9 cellular contexts compared by ENCODE assay signal in genomic region chr22:26674211-26675190, GRCh38. TPM values are rescaled to one million over a fixed set of nuclear protein-coding genes. Genes with fewer than 3 reads are reported as not detected.
A peak's percentile ranks its signal among the peaks of the same experiment; 100 is the strongest.
DNase-seq lines count a peak whose midpoint lies in the region; ATAC-seq and TF ChIP-seq lines count a peak whose summit lies in the region.
"Had no signal": no experiment of that assay in that cellular context is flagged by ENCODE, and none has a peak within 500 bp of the region (broad histone marks: within the 10 kb centered on the region; RNA-seq: fewer than 3 reads in every experiment).

No MANE protein-coding gene starts in this region.

- no peak for TF ChIP-seq CTCF in natural killer cell (IDR thresholded peaks at IDR 0.05)
- no peak for TF ChIP-seq CTCF in lower leg skin (IDR thresholded peaks at IDR 0.05)
- TF ChIP-seq CTCF in prostate gland (IDR thresholded peaks at IDR 0.05), result no peak

- no peaks in the 10 kb centered on the region for H3K36me3 Mint-ChIP-seq in natural killer cell

- H3K9me3 ChIP-seq in KOPT-K1 (ENCODE audit: insufficient read depth, low read length, poor library complexity, severe bottlenecking) (no peaks in the 10 kb centered on the region), adipocyte (ENCODE audit: control insufficient read depth, low read length) (no peaks in the 10 kb centered on the region), prostate gland (no peaks in the 10 kb centered on the region)
- H3K9me3 ChIP-seq: ovary had no signal

- H3K9me3 Mint-ChIP-seq in natural killer cell, result no peaks in the 10 kb centered on the region

- H3K27me3 Mint-ChIP-seq in natural killer cell (ENCODE audit: low read depth in 2 of 2), result no peaks in the 10 kb centered on the region

- in situ Hi-C loops in Caki2 (cut with HindIII; ENCODE audit: low pct_unique_long_range_greater_than_20kb, low sequenced_read_pairs), result no loop called here

- peak overlapping the region; percentile 96 for H3K9ac ChIP-seq in adipocyte (ENCODE audit: low read length)

- peaks cover 19% of the 10 kb centered on the region for H3K4me1 ChIP-seq in adipocyte (ENCODE audit: control insufficient read depth, insufficient read depth, low read length)
- H3K4me1 ChIP-seq in prostate gland (replicated peaks), result peaks cover 11% of the 10 kb centered on the region

- peaks cover 15% of the 10 kb centered on the region; the same call in 1 of the 2 replicates for H3K36me3 ChIP-seq in KOPT-K1 (ENCODE audit: insufficient read depth, low read length)
- no peaks in the 10 kb centered on the region for H3K36me3 ChIP-seq in adipocyte (ENCODE audit: control insufficient read depth, insufficient read depth, low read length, severe bottlenecking)
- H3K36me3 ChIP-seq in prostate gland, result no peaks in the 10 kb centered on the region
- H3K36me3 ChIP-seq: ovary had no signal

- 60 to 71% methylated on average over 9 of the region's 9 CpGs for WGBS in lower leg skin, 2 donors
- 85% methylated on average over 9 of the region's 9 CpGs for WGBS in prostate gland

- TF ChIP-seq POLR2A in lower leg skin (IDR thresholded peaks at IDR 0.05) (no peak), prostate gland (IDR thresholded peaks at IDR 0.05) (no peak)

- H3K4me3 ChIP-seq in adipocyte (ENCODE audit: low read length), result peak overlapping the region; percentile 95
- no peak overlapping the region for H3K4me3 ChIP-seq in lower leg skin (ENCODE audit: low read depth, poor library complexity, severe bottlenecking)
- H3K4me3 ChIP-seq in prostate gland, result no peak overlapping the region

- no peak for ATAC-seq in natural killer cell
- ATAC-seq in HG02678 (IDR thresholded peaks at IDR 0.05; ENCODE audit: unreplicated experiment), result no peak

- peak; percentile 50 for DNase-seq in Caki2 (ENCODE audit: low read depth)
- no peak for DNase-seq in adipocyte (ENCODE audit: low read depth)
- no peak for DNase-seq in natural killer cell
- DNase-seq in DMS 273 treated with DMSO at 0.1 percent for 48 hours (lab: John Stamatoyannopoulos, UW), result no peak
- no peak for DNase-seq in lower leg skin (ENCODE audit: low spot score in 2 of 2)
- DNase-seq in prostate gland (ENCODE audit: low spot score), result no peak
- DNase-seq: ovary had no signal

- H3K27me3 ChIP-seq in adipocyte (replicated peaks; ENCODE audit: control insufficient read depth, insufficient read depth, low read length) (no peaks in the 10 kb centered on the region), prostate gland (replicated peaks; ENCODE audit: insufficient read depth) (no peaks in the 10 kb centered on the region)
- H3K27me3 ChIP-seq: ovary had no signal

- H3K4me3 Mint-ChIP-seq in natural killer cell, result peak overlapping the region; percentile 96

- peak overlapping the region; percentile 95 to 99 for H3K27ac Mint-ChIP-seq in natural killer cell

- peaks cover 79 to 93% of the 10 kb centered on the region in 2 donors for H3K4me1 Mint-ChIP-seq in natural killer cell

- H3K27ac ChIP-seq in KOPT-K1 (ENCODE audit: low read depth, low read length, poor library complexity, severe bottlenecking), result peak overlapping the region; percentile 91
- H3K27ac ChIP-seq in prostate gland, result no peak overlapping the region
- H3K27ac ChIP-seq: ovary had no signal

- intact Hi-C loops in natural killer cell (cut with micrococcal nuclease), result loop anchor here (5.0 to 10.0 kb wide), 2 partner anchors 82 to 310 kb away; partner anchors contain the start of gene TPST2
- intact Hi-C loops in lower leg skin (cut with DNase I; ENCODE audit: low total_unique reads), result no loop called here
- intact Hi-C loops in prostate gland (cut with DNase I), result loop anchor here (10.0 kb wide), 1 partner anchor 1130 kb away; the partner anchor contains the start of gene MN1

RNA-seq across cellular contexts. Expression of gene MIAT, which starts 17.1 kb away (rescaled TPM):
- 0.20 TPM in 1 of 2 replicates, not detected in the other for total RNA-seq in Caki2 (2014; rRNA removed; shearing (Covaris generic); ENCODE audit: low replicate concordance)
- total RNA-seq in natural killer cell (100 to 1,000 TPM in 1 of 3 donors, 10 to 100 TPM in 2; 75.3 to 105 (median 76.3) TPM), lower leg skin (1 to 10 TPM in 2 of 4 donors, under 1 TPM in 2; 0.47 to 2.4 (median 1.4) TPM), prostate gland (under 1 TPM; 0.50 to 0.80 TPM)

RNA-seq across cellular contexts. Expression of gene CRYBA4, which starts 52.7 kb away (rescaled TPM):
- not detected in 2 replicates for total RNA-seq in Caki2 (2014; rRNA removed; shearing (Covaris generic); ENCODE audit: low replicate concordance)
- total RNA-seq in natural killer cell, result under 1 TPM in 1 of 3 donors, not detected in 2; 0.59 TPM
- not detected for total RNA-seq in lower leg skin
- total RNA-seq in prostate gland, result 1 to 10 TPM in 1 of 2 donors, not detected in 1; 3.3 TPM

RNA-seq across cellular contexts. Expression of gene CRYBB1, which starts 56.7 kb away (rescaled TPM):
- not detected in 2 replicates for total RNA-seq in Caki2 (2014; rRNA removed; shearing (Covaris generic); ENCODE audit: low replicate concordance)
- total RNA-seq in natural killer cell (not detected), lower leg skin (under 1 TPM in 1 of 4 donors, not detected in 3; 0.42 TPM), prostate gland (under 1 TPM in 1 of 2 donors, not detected in 1; 0.36 TPM)

Comparison
In these comparisons a context has a peak if more than half of its experiments do, and no peak if none do; other contexts are left out.
1. RNA of gene MIAT, which starts 17.1 kb away (total RNA-seq): 75.3 to 105 TPM in natural killer cell; 0.47 to 2.4 TPM in lower leg skin, 0.50 to 0.80 TPM in prostate gland and 0.20 TPM in Caki2; every median in the first group is over 10 times any median in the second.